In the genomic region with DNA sequence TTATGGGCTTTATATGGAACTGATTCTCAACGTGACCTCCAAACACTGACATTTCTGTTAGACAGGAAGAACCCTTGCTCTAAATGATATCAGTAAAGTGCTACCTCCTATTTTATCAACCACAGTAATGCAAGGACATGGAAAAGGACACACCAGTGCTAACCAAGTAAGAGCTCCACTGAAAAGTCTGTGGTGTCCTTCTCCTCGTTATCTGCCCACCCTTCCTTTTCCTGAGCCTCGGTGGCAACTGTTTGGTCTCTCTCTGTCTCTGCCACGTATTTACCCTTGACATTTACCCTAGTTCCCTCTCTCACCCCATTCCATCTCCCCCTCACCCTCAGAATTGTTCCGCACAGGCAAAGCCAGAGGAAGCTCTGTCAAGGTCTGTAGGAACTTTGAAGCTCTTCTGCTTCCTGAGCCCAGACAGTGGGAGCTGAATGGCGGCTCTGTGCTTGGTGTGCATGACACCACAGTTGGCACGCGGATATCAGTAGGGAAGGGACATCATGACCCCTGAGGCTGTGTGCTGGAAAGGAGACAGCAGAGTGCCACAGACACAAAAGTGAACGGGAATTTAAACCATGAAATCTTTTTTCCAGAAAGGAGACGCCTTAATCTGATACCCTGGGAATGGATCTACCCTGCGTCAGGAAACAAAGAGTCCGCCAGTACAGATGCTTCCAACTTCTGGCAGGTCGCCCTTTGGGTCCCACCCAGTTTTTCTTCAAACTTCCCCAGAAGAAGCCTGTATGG, we compare ENCODE assay signal across 13 cellular contexts. TPM values are rescaled to one million over a fixed set of nuclear protein-coding genes. Genes with fewer than 3 reads are reported as not detected.
DNase-seq lines count a peak whose midpoint lies in the region; ATAC-seq, FAIRE-seq and TF ChIP-seq lines count a peak whose summit lies in the region.
"Had no signal": no experiment of that assay in that cellular context is flagged by ENCODE, and none has a peak within 500 bp of the region (broad histone marks: within the 10 kb centered on the region; RNA-seq: fewer than 3 reads in every experiment).

No MANE protein-coding gene starts in this region.

- TF ChIP-seq POLR2A in HepG2 (IDR thresholded peaks at IDR 0.05; ENCODE audit: insufficient read depth in 1 of 2, low read depth in 2 of 2, low read length in 2 of 2), result no peak

- H3K4me1 ChIP-seq in HepG2 (ENCODE audit: insufficient read depth, low read length), result peaks cover 57% of the 10 kb centered on the region

- no TSS peak for BruUV-seq in HepG2 (replicated peaks; lab: Mats Ljungman, UMichigan)

- TF ChIP-seq RAD21 in HepG2 (CRISPR knock-in tag; IDR thresholded peaks at IDR 0.05), result no peak

- H3K27ac Mint-ChIP-seq in CD14-positive monocyte, result no peak overlapping the region

- H3K4me2 ChIP-seq in HepG2 (ENCODE audit: low read depth, low read length), result no peak overlapping the region

- no peak for TF ChIP-seq EP300 in HepG2 (IDR thresholded peaks at IDR 0.05; ENCODE audit: low read depth in 2 of 2, low read length in 2 of 2)
- no peak for TF ChIP-seq EP300 in HepG2 (CRISPR knock-in tag; IDR thresholded peaks at IDR 0.05; ENCODE audit: borderline replicate concordance)

- no peaks in the 10 kb centered on the region for H3K36me3 Mint-ChIP-seq in CD14-positive monocyte

- no peak for FAIRE-seq in HepG2 (lab: Jason Lieb, UNC)
- FAIRE-seq: endothelial cell of umbilical vein had no signal

- POLR2A ChIA-PET in HepG2 (lab: Yijun Ruan, JAX), result interaction anchor here (2.2 kb wide), 1 partner anchor 48 kb away, joined by 7 read pairs; no protein-coding TSS in a partner anchor

- ATAC-seq in HepG2 (no peak), HG02588 (IDR thresholded peaks at IDR 0.05; ENCODE audit: unreplicated experiment) (no peak)

- peaks cover 3 to 13% (median 7%) of the 10 kb centered on the region in 3 donors for H3K27me3 Mint-ChIP-seq in CD14-positive monocyte (ENCODE audit: low read depth in 3 of 3)

- H3K9ac ChIP-seq in HepG2 (ENCODE audit: insufficient read depth, low read depth, low read length), result no peak overlapping the region

- intact Hi-C loops in HepG2 (cut with micrococcal nuclease; ENCODE audit: unreplicated experiment), result loop anchor here (2.0 kb wide), 1 partner anchor 57 kb away; no protein-coding TSS in a partner anchor
- intact Hi-C loops in CD14-positive monocyte (cut with micrococcal nuclease), result no loop called here

- no peaks in the 10 kb centered on the region for H4K20me1 ChIP-seq in HepG2 (ENCODE audit: insufficient read depth, low read length)

- no peak overlapping the region for H3K4me3 Mint-ChIP-seq in CD14-positive monocyte

- H3K9me3 ChIP-seq in HepG2 (ENCODE audit: low read length), result no peaks in the 10 kb centered on the region

- H2AFZ ChIP-seq in HepG2 (ENCODE audit: low read length), result no peak overlapping the region

- in situ Hi-C loops in HepG2 (cut with HindIII; ENCODE audit: extremely low pct_ligation_motif_present, low pct_unique_long_range_greater_than_20kb), result no loop called here

- DNase-seq in NCI-H2171 treated with DMSO at 0.1 percent for 48 hours (lab: John Stamatoyannopoulos, UW), result peak; percentile 51
- DNase-seq in dermis blood vessel endothelial cell, result peak; percentile 45
- DNase-seq in HepG2 (ENCODE audit: low spot score), result no peak
- DNase-seq in activated CD4-positive, CD25-positive, alpha-beta regulatory T cell treated with anti-CD3 and anti-CD28 coated beads, Interleukin-2, amount 50 U/mL, for 72 hours, result no peak
- no peak for DNase-seq in activated T-cell treated with anti-CD3 and anti-CD28 coated beads for 4 hours
- DNase-seq in CD14-positive monocyte (ENCODE audit: low spot score), result no peak
- DNase-seq: DMS53; HCEC 1CT; stimulated activated CD4-positive, alpha-beta T cell treated with anti-CD3 and anti-CD28 coated beads, Interleukin-12 subunit alpha, Interleukin-12 subunit beta, amount 100 ng/mL, for 4 hours; T-helper 9 cell had no signal

- no peaks in the 10 kb centered on the region for H3K79me2 ChIP-seq in HepG2 (ENCODE audit: insufficient read depth, low read length)

- no peak for TF ChIP-seq CTCF in HepG2 (CRISPR knock-in tag; IDR thresholded peaks at IDR 0.05)
- TF ChIP-seq CTCF in CD14-positive monocyte (IDR thresholded peaks at IDR 0.05), result no peak

- H3K4me1 Mint-ChIP-seq in CD14-positive monocyte, result no peaks in the 10 kb centered on the region

- peaks cover 0 to 3% (median 0%) of the 10 kb centered on the region in 7 donors for H3K9me3 Mint-ChIP-seq in CD14-positive monocyte

- 93% methylated on average over 13 of the region's 13 CpGs for WGBS in HepG2 (ENCODE audit: low lambda C conversion rate)

- H3K36me3 ChIP-seq in HepG2 (replicated peaks in 1 of 2; ENCODE audit: control insufficient read depth in 1 of 2, insufficient read depth in 2 of 2, low read length in 2 of 2), result no peaks in the 10 kb centered on the region

- no peaks in the 10 kb centered on the region for H3K27me3 ChIP-seq in HepG2 (ENCODE audit: control insufficient read depth in 1 of 2, insufficient read depth in 2 of 2, low read length in 2 of 2)

- H3K4me3 ChIP-seq in HepG2 (replicated peaks in 1 of 3; ENCODE audit: insufficient read depth in 1 of 3, low read depth in 2 of 3, low read length in 3 of 3) (no peak overlapping the region), skin epidermis (no peak overlapping the region)

- H3K27ac ChIP-seq in HepG2 (ENCODE audit: extremely low read length, insufficient read depth, low read length), result no peak overlapping the region
- peak overlapping the region in 13 of 21 experiments; percentile 42 to 76 (median 60) for H3K27ac ChIP-seq in skin epidermis

- CTCF ChIA-PET in HepG2 (lab: Yijun Ruan, JAX; ENCODE audit: low intra/inter-chr PET ratio, low total read pairs), result no interaction called here

TF ChIP-seq in HepG2, 621 proteins besides CTCF, POLR2A, EP300 and RAD21:
- no peak for TF ChIP-seq NPAS2 (CRISPR knock-in tag; IDR thresholded peaks at IDR 0.05; ENCODE audit: borderline replicate concordance)
- TF ChIP-seq, protein P1, sequence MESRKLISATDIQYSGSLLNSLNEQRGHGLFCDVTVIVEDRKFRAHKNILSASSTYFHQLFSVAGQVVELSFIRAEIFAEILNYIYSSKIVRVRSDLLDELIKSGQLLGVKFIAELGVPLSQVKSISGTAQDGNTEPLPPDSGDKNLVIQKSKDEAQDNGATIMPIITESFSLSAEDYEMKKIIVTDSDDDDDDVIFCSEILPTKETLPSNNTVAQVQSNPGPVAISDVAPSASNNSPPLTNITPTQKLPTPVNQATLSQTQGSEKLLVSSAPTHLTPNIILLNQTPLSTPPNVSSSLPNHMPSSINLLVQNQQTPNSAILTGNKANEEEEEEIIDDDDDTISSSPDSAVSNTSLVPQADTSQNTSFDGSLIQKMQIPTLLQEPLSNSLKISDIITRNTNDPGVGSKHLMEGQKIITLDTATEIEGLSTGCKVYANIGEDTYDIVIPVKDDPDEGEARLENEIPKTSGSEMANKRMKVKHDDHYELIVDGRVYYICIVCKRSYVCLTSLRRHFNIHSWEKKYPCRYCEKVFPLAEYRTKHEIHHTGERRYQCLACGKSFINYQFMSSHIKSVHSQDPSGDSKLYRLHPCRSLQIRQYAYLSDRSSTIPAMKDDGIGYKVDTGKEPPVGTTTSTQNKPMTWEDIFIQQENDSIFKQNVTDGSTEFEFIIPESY (CRISPR knock-in tag; IDR thresholded peaks at IDR 0.05), result peak; percentile 88
TF ChIP-seq in HepG2: peak in this region for 1.

RNA-seq across cellular contexts. Expression of a gene that starts 50.8 kb away (rescaled TPM):
- total RNA-seq in dermis blood vessel endothelial cell (469 and 711 TPM in 2 replicates), HepG2 (2016; rRNA removed; fragmentation: Illumina TruSeq; extraction: Trizol) (9.5 and 11.5 TPM in 2 replicates)
- 1.3 and 1.5 TPM in 2 replicates for total RNA-seq in HepG2 (2016; cell fraction: cytosol; rRNA removed; fragmentation: Illumina TruSeq; extraction: Trizol; ENCODE audit: low read depth)
- total RNA-seq in HepG2 (2016; cell fraction: insoluble cytoplasmic fraction; rRNA removed; fragmentation: Illumina TruSeq; extraction: Trizol), result 8.3 and 13.6 TPM in 2 replicates
- 5.1 and 5.6 TPM in 2 replicates for total RNA-seq in HepG2 (2016; cell fraction: membrane; rRNA removed; fragmentation: Illumina TruSeq; extraction: Trizol)
- 13.7 and 18.2 TPM in 2 replicates for total RNA-seq in HepG2 (2016; cell fraction: nucleus; rRNA removed; fragmentation: Illumina TruSeq; extraction: Trizol)
- polyA plus RNA-seq in HepG2 (2011; rRNA removed) (7.8 and 9.6 TPM in 2 replicates), CD14-positive monocyte (not detected)
- polyA plus RNA-seq in HepG2 (2011; cell fraction: cytosol; rRNA removed), result 7.1 and 7.6 TPM in 2 replicates
- polyA plus RNA-seq in HepG2 (2011; cell fraction: nucleus; rRNA removed), result 4.4 and 6.7 TPM in 2 replicates
- 5.3 and 6.6 TPM in 2 replicates for polyA plus RNA-seq in HepG2 (2012)
- 1.1 and 1.3 TPM in 2 replicates for polyA plus RNA-seq in HepG2 (2016; cell fraction: cytosol; fragmentation: Illumina TruSeq; extraction: Trizol; ENCODE audit: low read depth)
- polyA plus RNA-seq in HepG2 (2016; cell fraction: insoluble cytoplasmic fraction; fragmentation: Illumina TruSeq; extraction: Trizol; ENCODE audit: low read depth), result 8.4 and 8.8 TPM in 2 replicates
- 3.4 and 3.5 TPM in 2 replicates for polyA plus RNA-seq in HepG2 (2016; cell fraction: membrane; fragmentation: Illumina TruSeq; extraction: Trizol; ENCODE audit: low read depth)
- polyA plus RNA-seq in HepG2 (2016; cell fraction: nucleus; fragmentation: Illumina TruSeq; extraction: Trizol; ENCODE audit: insufficient read depth, low read depth), result 19.5 and 23.9 TPM in 2 replicates
- polyA minus RNA-seq in HepG2 (2011; rRNA and poly(A)+ RNA removed; ENCODE audit: low replicate concordance), result 31.5 and 36.2 TPM in 2 replicates
- polyA minus RNA-seq in HepG2 (2011; cell fraction: cytosol; rRNA and poly(A)+ RNA removed), result 6.3 and 7.2 TPM in 2 replicates
- 9.5 and 11.9 TPM in 2 replicates for polyA minus RNA-seq in HepG2 (2011; cell fraction: nucleus; rRNA and poly(A)+ RNA removed)

Comparison
In these comparisons a context has a peak if more than half of its experiments do, and no peak if none do; other contexts are left out.
1. DNase-seq: peak in NCI-H2171 treated with DMSO at 0.1 percent for 48 hours (single experiment) and dermis blood vessel endothelial cell (single experiment); none in HepG2 (single experiment), activated CD4-positive, CD25-positive, alpha-beta regulatory T cell treated with anti-CD3 and anti-CD28 coated beads, Interleukin-2, amount 50 U/mL, for 72 hours (single experiment), activated T-cell treated with anti-CD3 and anti-CD28 coated beads for 4 hours (single experiment) and CD14-positive monocyte (single experiment).
2. RNA of a gene that starts 50.8 kb away (total RNA-seq): 469 to 711 TPM in dermis blood vessel endothelial cell; 1.3 to 18.2 TPM in HepG2; every median in the first group is over 10 times any median in the second.